In the genomic region with DNA sequence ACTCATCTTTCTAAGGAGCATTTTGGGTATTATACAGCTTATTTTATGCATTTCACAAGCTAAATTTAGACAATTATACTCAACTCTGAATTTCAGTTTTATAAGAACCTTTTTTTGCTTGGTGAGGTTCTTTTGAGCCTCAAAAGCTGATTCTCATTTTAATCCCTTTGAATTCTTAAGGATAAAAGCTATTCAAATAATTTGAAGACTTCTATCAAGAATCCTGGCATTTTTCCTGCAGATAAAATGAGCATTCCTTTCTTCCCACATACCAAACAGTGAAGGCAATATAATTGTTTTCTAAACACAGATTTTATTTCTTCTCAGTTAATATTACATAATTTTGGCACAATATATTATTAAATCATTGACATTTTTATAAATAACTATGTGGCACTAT, we compare ENCODE assay signal across 26 cellular contexts.
"Had no signal": no experiment of that assay in that cellular context is flagged by ENCODE, and none has a peak within 500 bp of the region (broad histone marks: within the 10 kb centered on the region; RNA-seq: fewer than 3 reads in every experiment).

No MANE protein-coding gene starts in this region.

- H3K27me3 ChIP-seq: breast epithelium, Peyer's patch had no signal

- H3K27ac ChIP-seq: breast epithelium, Peyer's patch, VCaP had no signal

- DNase-seq: activated CD4-positive, alpha-beta memory T cell treated with anti-CD3 and anti-CD28 coated beads for 36 hours; activated CD4-positive, alpha-beta T cell treated with anti-CD3 and anti-CD28 coated beads, Interleukin-2, amount 10 ng/mL, durations not matched to agents 7 days and 5 days; activated CD4-positive, CD25-positive, alpha-beta regulatory T cell; activated CD8-positive, alpha-beta memory T cell treated with anti-CD3 and anti-CD28 coated beads for 24 hours; activated gamma-delta T cell; activated naive CD4-positive, alpha-beta T cell treated with anti-CD3 and anti-CD28 coated beads for 36 hours; activated naive CD8-positive, alpha-beta T cell treated with anti-CD3 and anti-CD28 coated beads for 36 hours; activated T-cell treated with anti-CD3 and anti-CD28 coated beads, Interleukin-2, amount 50 U/mL, for 4 hours; anterior cingulate cortex; caudate nucleus; MM.1S; NCI-H1105; NCI-H1436; NCI-H187; NCI-H2081; NCI-H510A treated with DMSO at 0.1 percent for 48 hours; NCI-H69; NK-92 treated with Interleukin-12 subunit alpha and Interleukin-12 subunit beta, amount 100 ng/mL, for 24 hours; OCI-M1; Peyer's patch; SHP77; T-cell; T-helper 2 cell; T1000 had no signal

- H3K36me3 ChIP-seq: breast epithelium, Peyer's patch had no signal

- H3K9me3 ChIP-seq: breast epithelium, Peyer's patch had no signal

- H3K4me1 ChIP-seq: breast epithelium, Peyer's patch had no signal

- H3K4me3 ChIP-seq: breast epithelium, Peyer's patch had no signal
